8 cellular contexts compared by ENCODE assay signal in genomic region chr18:55589625-55590291, GRCh38. TPM values are rescaled to one million over a fixed set of nuclear protein-coding genes. Genes with fewer than 3 reads are reported as not detected.
DNase-seq lines count a peak whose midpoint lies in the region; ATAC-seq, FAIRE-seq and TF ChIP-seq lines count a peak whose summit lies in the region.

No MANE protein-coding gene starts in this region.

- peak overlapping the region; percentile 86; the same call in 1 of the 2 replicates for H2AFZ ChIP-seq in H1 (ENCODE audit: low read length)

- no peaks in the 10 kb centered on the region for H3K9me3 ChIP-seq in BE2C
- no peaks in the 10 kb centered on the region for H3K9me3 ChIP-seq in H1 (ENCODE audit: insufficient read depth in 2 of 2, low read depth in 1 of 2, low read length in 1 of 2)

- ATAC-seq in GM19328 (IDR thresholded peaks at IDR 0.05; ENCODE audit: unreplicated experiment): peak; percentile 85
- peak; percentile 82 for ATAC-seq in HG03521 (IDR thresholded peaks at IDR 0.05; ENCODE audit: unreplicated experiment)

- peak overlapping the region; percentile 89 for H2BK5ac ChIP-seq in H1 (ENCODE audit: low read depth, low read length)

- H3K56ac ChIP-seq in H1 (replicated peaks; ENCODE audit: insufficient read length, low read depth, low read length): peak overlapping the region; percentile 87

- peak overlapping the region; percentile 84 for H4K5ac ChIP-seq in H1 (ENCODE audit: insufficient read length, low read depth, low read length)

- peak overlapping the region; percentile 76 to 91 for H3K4me2 ChIP-seq in H1 (ENCODE audit: insufficient read depth in 1 of 2, low read depth in 2 of 2, low read length in 2 of 2)

- peak overlapping the region; percentile 87 for H3K4me3 ChIP-seq in BE2C (ENCODE audit: low read depth, low read length)
- H3K4me3 ChIP-seq in H1 (ENCODE audit: extremely low read depth in 1 of 4, insufficient read depth in 2 of 4, low read depth in 3 of 4, low read length in 4 of 4): peak overlapping the region; percentile 60 to 95 (median 74)

- H2BK12ac ChIP-seq in H1 (ENCODE audit: low read depth, low read length): 0 out of 2 replicates have a peak overlapping the region, but pooled peaks have one; percentile 12

- H3K27me3 ChIP-seq in BE2C (no peaks in the 10 kb centered on the region), H1 (replicated peaks in 1 of 4; ENCODE audit: control insufficient read depth in 3 of 4, extremely low read depth in 1 of 4, insufficient read depth in 3 of 4, low read length in 3 of 4) (no peaks in the 10 kb centered on the region)

- H3K79me1 ChIP-seq in H1 (ENCODE audit: low read depth, low read length): no peaks in the 10 kb centered on the region

- H3K18ac ChIP-seq in H1 (ENCODE audit: extremely low read depth, low read length): peak overlapping the region; percentile 79

- peak overlapping the region; percentile 96 for H4K8ac ChIP-seq in H1 (ENCODE audit: extremely low read depth, insufficient read depth, low read length)

- no peak overlapping the region for H3K14ac ChIP-seq in H1 (ENCODE audit: insufficient read length)

- no peak; a peak in 1 of 3 replicates for TF ChIP-seq EP300 in H1 (IDR thresholded peaks at IDR 0.05; ENCODE audit: borderline replicate concordance in 1 of 2, low read depth in 2 of 2, low read length in 2 of 2)

- TF ChIP-seq CTCF in BE2C (IDR thresholded peaks at IDR 0.05; ENCODE audit: low read depth, low read length) (no peak), H1 (IDR thresholded peaks at IDR 0.05; ENCODE audit: control extremely low read depth in 1 of 3, insufficient read depth in 1 of 3, low read depth in 1 of 3, low read length in 3 of 3) (peak in 2 of 3 experiments; percentile 4 to 12; a peak in 2 of 4 replicates)

- H3K4ac ChIP-seq in H1 (replicated peaks; ENCODE audit: insufficient read length, low read depth, low read length): peak overlapping the region; percentile 55

- H3K27ac ChIP-seq in H1 (ENCODE audit: low read depth, low read length): peak overlapping the region; percentile 55; the same call in 1 of the 2 replicates

- H3K23me2 ChIP-seq in H1 (ENCODE audit: low read depth, low read length): peaks cover 2% of the 10 kb centered on the region; the same call in 1 of the 2 replicates

- H3K79me2 ChIP-seq in H1 (ENCODE audit: control insufficient read depth in 1 of 2, insufficient read depth in 2 of 2, low read length in 2 of 2): peaks cover 0 to 39% of the 10 kb centered on the region in 2 experiments; a peak in 3 of 4 replicates

- peak; percentile 88 to 94 for TF ChIP-seq POLR2A in H1 (IDR thresholded peaks at IDR 0.05; ENCODE audit: control extremely low read depth in 1 of 2, low read depth in 2 of 2, low read length in 2 of 2)

- H3K23ac ChIP-seq in H1 (ENCODE audit: insufficient read length): no peak overlapping the region

- H4K91ac ChIP-seq in H1 (replicated peaks; ENCODE audit: insufficient read length, low read length): peak overlapping the region; percentile 15

- CTCF ChIA-PET in H1 (lab: Charles Lee; ENCODE audit: partially characterized antibody): no interaction called here

- H2BK15ac ChIP-seq in H1 (ENCODE audit: low read length): no peak overlapping the region

- POLR2A ChIA-PET in H1 (lab: Charles Lee; ENCODE audit: partially characterized antibody): interaction anchor here (0.6 to 1.9 kb wide), 4 partner anchors 9 to 268 kb away, joined by 3 to 5 read pairs (median 3); no protein-coding TSS in a partner anchor

- no peaks in the 10 kb centered on the region for H4K20me1 ChIP-seq in H1 (replicated peaks in 1 of 2; ENCODE audit: control insufficient read depth in 1 of 2, insufficient read depth in 2 of 2, low read length in 2 of 2)

- DNase-seq in BE2C (peak; percentile 88), NCI-H82 (lab: John Stamatoyannopoulos, UW) (peak; percentile 98), H1 (ENCODE audit: low read depth in 1 of 2, low spot score in 2 of 2) (peak; percentile 83 to 98), medulla oblongata (ENCODE audit: extremely low spot score) (peak; percentile 97)
- peak; percentile 53 to 56 for DNase-seq in activated CD8-positive, alpha-beta memory T cell treated with anti-CD3 and anti-CD28 coated beads for 4 hours (ENCODE audit: low read depth in 2 of 2)
- DNase-seq in stimulated activated CD4-positive, alpha-beta T cell treated with anti-CD3 and anti-CD28 coated beads, TNF-alpha, amount 100 ng/mL, for 4 hours (ENCODE audit: low read depth in 3 of 3): peak; percentile 15 to 56 (median 46)

- H3K4me1 ChIP-seq in BE2C (no peaks in the 10 kb centered on the region), H1 (replicated peaks in 1 of 4; ENCODE audit: control insufficient read depth in 3 of 4, insufficient read depth in 4 of 4, low read length in 3 of 4) (peaks cover 0 to 8% (median 4%) of the 10 kb centered on the region in 4 experiments; a peak in 5 of 7 replicates)

- TF ChIP-seq RAD21 in H1 (IDR thresholded peaks at IDR 0.05 in 1 of 2, conservative IDR thresholded peaks at IDR 0.05 in 1 of 2; ENCODE audit: low read depth in 2 of 2, low read length in 2 of 2): peak in 1 of 2 experiments; percentile 13; a peak in 1 of 4 replicates

- peak; percentile 19 for FAIRE-seq in H1 (lab: Jason Lieb, UNC)

- H2BK120ac ChIP-seq in H1 (replicated peaks; ENCODE audit: low read depth, low read length): no peak overlapping the region

- no peak overlapping the region; the same call in 1 of the 2 replicates for H2AK5ac ChIP-seq in H1 (ENCODE audit: low read depth, low read length)

- H3K9ac ChIP-seq in H1 (replicated peaks in 1 of 4; ENCODE audit: extremely low read depth in 1 of 4, low read depth in 3 of 4, low read length in 3 of 4): peak overlapping the region in 3 of 4 experiments; percentile 77 to 83 (median 79); a peak in 6 of 7 replicates

- WGBS in H1 (ENCODE audit: extremely low coverage in 1 of 2, insufficient coverage in 1 of 2, insufficient read length in 1 of 2, insufficient replicate concordance in 2 of 2, low coverage in 1 of 2, low lambda C conversion rate in 2 of 2, missing lambda C conversion rate in 1 of 2), 2 experiments: 6% methylated on average over 36 of the region's 37 CpGs; no CpG with 5 or more reads in 1 of the 2 experiments

- no peak overlapping the region for H2BK20ac ChIP-seq in H1 (ENCODE audit: low read length)

- H3K36me3 ChIP-seq in BE2C (peaks cover 12% of the 10 kb centered on the region), H1 (ENCODE audit: control insufficient read depth in 2 of 4, insufficient read depth in 4 of 4, low read length in 3 of 4) (peaks cover 0 to 15% (median 2%) of the 10 kb centered on the region in 4 experiments; a peak in 2 of 8 replicates)

TF ChIP-seq in H1, 55 proteins besides CTCF, POLR2A, EP300 and RAD21 (continues in another document):
- TF ChIP-seq HDAC2 (IDR thresholded peaks at IDR 0.05; ENCODE audit: borderline replicate concordance in 1 of 2, low read depth in 2 of 2, low read length in 2 of 2) (peak; percentile 57 to 93; a peak in 3 of 4 replicates), KDM5A (IDR thresholded peaks at IDR 0.05; ENCODE audit: low read length) (no peak; the same call in 1 of the 2 replicates), SUZ12 (IDR thresholded peaks at IDR 0.05; ENCODE audit: low read length) (no peak), NRF1 (IDR thresholded peaks at IDR 0.05; ENCODE audit: low read depth, low read length) (no peak), TAF7 (optimal IDR thresholded peaks at IDR 0.05; ENCODE audit: borderline replicate concordance, low read depth, low read length) (peak; percentile 74), YY1 (IDR thresholded peaks at IDR 0.05; ENCODE audit: low read depth, low read length) (peak; percentile 98), HDAC6 (IDR thresholded peaks at IDR 0.05; ENCODE audit: low read depth, low read length) (no peak), SIX5 (IDR thresholded peaks at IDR 0.05; ENCODE audit: low read depth, low read length) (no peak), POU5F1 (IDR thresholded peaks at IDR 0.05; ENCODE audit: low read depth, low read length) (no peak), CREB1 (IDR thresholded peaks at IDR 0.05) (no peak), MAX (IDR thresholded peaks at IDR 0.05) (peak; percentile 59), EGR1 (IDR thresholded peaks at IDR 0.05; ENCODE audit: borderline replicate concordance, low read depth, low read length) (peak; percentile 77), CBX8 (IDR thresholded peaks at IDR 0.05; ENCODE audit: borderline replicate concordance, low read depth, low read length) (no peak), SIN3A (conservative IDR thresholded peaks at IDR 0.05 in 1 of 2, IDR thresholded peaks at IDR 0.05 in 1 of 2; ENCODE audit: low read depth in 1 of 2, low read length in 2 of 2) (peak in 1 of 2 experiments; percentile 76; a peak in 2 of 4 replicates), BCL11A (IDR thresholded peaks at IDR 0.05; ENCODE audit: low read depth in 2 of 2, low read length in 2 of 2) (no peak), SAP30 (IDR thresholded peaks at IDR 0.05; ENCODE audit: insufficient read depth, insufficient replicate concordance, low read length) (no peak), SIRT6 (IDR thresholded peaks at IDR 0.05; ENCODE audit: low read length) (no peak), SP1 (IDR thresholded peaks at IDR 0.05; ENCODE audit: low read depth, low read length) (peak; percentile 62; the same call in 1 of the 2 replicates), POLR2AphosphoS5 (IDR thresholded peaks at IDR 0.05; ENCODE audit: low read depth, low read length) (peak; percentile 68; the same call in 1 of the 2 replicates), CHD1 (IDR thresholded peaks at IDR 0.05; ENCODE audit: low read depth, low read length) (no peak), CHD2 (IDR thresholded peaks at IDR 0.05; ENCODE audit: low read length) (no peak), TCF12 (IDR thresholded peaks at IDR 0.05; ENCODE audit: low read depth, low read length) (0 out of 2 replicates have a peak, but pooled peaks have one; percentile 18), RXRA (IDR thresholded peaks at IDR 0.05; ENCODE audit: insufficient read depth, low read depth, low read length) (no peak)

RNA-seq across cellular contexts. Expression of gene TCF4, which starts 1.8 kb away (rescaled TPM):
- 96.7 TPM for polyA plus RNA-seq in BE2C (2012; ENCODE audit: insufficient read depth, insufficient read length, low read depth)
- total RNA-seq in H1 (2021; fragmentation: NEBNext Ultra II Directional; extraction: Animal tissue kit (Norgen Biotek cat#: 25700)): 113 and 118 TPM in 2 replicates
- 57.8 and 59.3 TPM in 2 replicates for polyA plus RNA-seq in H1 (2011; rRNA removed)
- polyA plus RNA-seq in H1 (2011; cell fraction: cytosol; rRNA removed): 42.9 TPM
- 122 TPM for polyA plus RNA-seq in H1 (2011; cell fraction: nucleus; rRNA removed)
- 42.2 to 52.2 TPM (median 50.9 TPM) in 4 replicates for polyA plus RNA-seq in H1 (2012, experiment 1 of 2)
- 4.2 TPM for polyA plus RNA-seq in H1 (2012, experiment 2 of 2)
- 65.1 TPM for polyA plus RNA-seq in H1 (2013, experiment 1 of 2)
- 59.8 TPM for polyA plus RNA-seq in H1 (2013, experiment 2 of 2)
- 352 and 443 TPM in 2 replicates for polyA minus RNA-seq in H1 (2011; rRNA and poly(A)+ RNA removed)
- 85.9 TPM for polyA minus RNA-seq in H1 (2011; cell fraction: cytosol; rRNA and poly(A)+ RNA removed)
- polyA minus RNA-seq in H1 (2011; cell fraction: nucleus; rRNA and poly(A)+ RNA removed): 467 TPM

Comparison
In these comparisons a context has a peak if more than half of its experiments do, and no peak if none do; other contexts are left out.
1. Peak in every context shown above with its lines: DNase-seq, ATAC-seq, H3K4me3 ChIP-seq and H3K27ac ChIP-seq.
2. DNase-seq: peak in every context shown above with its lines; median percentile 98 in NCI-H82; 97 in medulla oblongata; 90 in H1; 88 in BE2C; 54 in activated CD8-positive, alpha-beta memory T cell treated with anti-CD3 and anti-CD28 coated beads for 4 hours; 46 in stimulated activated CD4-positive, alpha-beta T cell treated with anti-CD3 and anti-CD28 coated beads, TNF-alpha, amount 100 ng/mL, for 4 hours.